30 cellular contexts compared by ENCODE assay signal in genomic region chr1:64616039-64616438, GRCh38.
DNase-seq lines count a peak whose midpoint lies in the region; ATAC-seq and TF ChIP-seq lines count a peak whose summit lies in the region.
"Had no signal": no experiment of that assay in that cellular context is flagged by ENCODE, and none has a peak within 500 bp of the region (broad histone marks: within the 10 kb centered on the region; RNA-seq: fewer than 3 reads in every experiment).

No MANE protein-coding gene starts in this region.

- no peak for TF ChIP-seq CTCF in psoas muscle (IDR thresholded peaks at IDR 0.05)

- H3K4me3 ChIP-seq in psoas muscle = peak overlapping the region; percentile 13
- H3K4me3 ChIP-seq in CD8-positive, alpha-beta memory T cell (ENCODE audit: low read length) = no peak overlapping the region
- H3K4me3 ChIP-seq: breast epithelium, HAP-1, Peyer's patch, SJSA1, suprapubic skin, upper lobe of right lung had no signal

- 21 to 33% (median 28%) methylated on average over 2 of the region's 2 CpGs for WGBS in psoas muscle, 3 donors

- peak overlapping the region; percentile 55 for H3K27ac Mint-ChIP-seq in activated naive CD8-positive, alpha-beta T cell treated with anti-CD3 and anti-CD28 coated beads for 36 hours
- H3K27ac Mint-ChIP-seq in CD8-positive, alpha-beta memory T cell = no peak overlapping the region
- H3K27ac Mint-ChIP-seq: activated naive CD4-positive, alpha-beta T cell treated with anti-CD3 and anti-CD28 coated beads for 36 hours; activated T-helper 1 cell treated with anti-CD3 and anti-CD28 coated beads, Interleukin-12 subunit alpha, Interleukin-12 subunit beta, Interleukin-2, Interleukin-4 antibody, amounts not matched to agents 30 ng/mL and 10 ng/mL and 1 ng/mL, durations not matched to agents 14 hours and 24 hours and 36 hours; mesothelial cell of epicardium; natural killer cell; T-cell had no signal

- H3K27me3 Mint-ChIP-seq in activated naive CD8-positive, alpha-beta T cell treated with anti-CD3 and anti-CD28 coated beads for 36 hours = no peaks in the 10 kb centered on the region
- H3K27me3 Mint-ChIP-seq in CD8-positive, alpha-beta memory T cell = peaks cover 6 to 46% of the 10 kb centered on the region in 2 donors

- no peak overlapping the region for H3K4me3 Mint-ChIP-seq in activated naive CD8-positive, alpha-beta T cell treated with anti-CD3 and anti-CD28 coated beads for 36 hours
- H3K4me3 Mint-ChIP-seq in CD8-positive, alpha-beta memory T cell = no peak overlapping the region
- H3K4me3 Mint-ChIP-seq: activated naive CD4-positive, alpha-beta T cell treated with anti-CD3 and anti-CD28 coated beads for 36 hours; activated T-helper 1 cell treated with anti-CD3 and anti-CD28 coated beads, Interleukin-12 subunit alpha, Interleukin-12 subunit beta, Interleukin-2, Interleukin-4 antibody, amounts not matched to agents 30 ng/mL and 10 ng/mL and 1 ng/mL, durations not matched to agents 14 hours and 24 hours and 36 hours; mesothelial cell of epicardium; natural killer cell; T-cell had no signal

- intact Hi-C loops in psoas muscle (cut with DNase I) = loop anchor here in 1 of 2 donors (5.0 kb wide), 1 partner anchor 144 kb away; the partner anchor contains the start of gene CACHD1

- CTCF ChIA-PET in CD8-positive, alpha-beta memory T cell (lab: Charles Lee) = no interaction called here

- peaks cover 17% of the 10 kb centered on the region for H3K4me1 Mint-ChIP-seq in activated naive CD8-positive, alpha-beta T cell treated with anti-CD3 and anti-CD28 coated beads for 36 hours
- H3K4me1 Mint-ChIP-seq in CD8-positive, alpha-beta memory T cell = no peaks in the 10 kb centered on the region
- H3K4me1 Mint-ChIP-seq: mesothelial cell of epicardium, natural killer cell had no signal

- no peaks in the 10 kb centered on the region for H3K36me3 ChIP-seq in psoas muscle (ENCODE audit: insufficient read depth in 1 of 2, low read depth in 1 of 2)
- no peaks in the 10 kb centered on the region for H3K36me3 ChIP-seq in CD8-positive, alpha-beta memory T cell (ENCODE audit: insufficient read depth, low read length)
- H3K36me3 ChIP-seq: breast epithelium, Peyer's patch, SJSA1, upper lobe of right lung had no signal

- no peaks in the 10 kb centered on the region for H3K9me3 ChIP-seq in psoas muscle
- no peaks in the 10 kb centered on the region for H3K9me3 ChIP-seq in CD8-positive, alpha-beta memory T cell (ENCODE audit: low read length)
- H3K9me3 ChIP-seq: SJSA1, upper lobe of right lung had no signal

- DNase-seq in SIG-M5 treated with dmso at 0.1 percent for 504 hours (lab: John Stamatoyannopoulos, UW; ENCODE audit: unreplicated experiment) (peak; percentile 31), SIG-M5 (lab: John Stamatoyannopoulos, UW) (no peak), MV-4-11 (lab: John Stamatoyannopoulos, UW) (peak; percentile 74), psoas muscle (no peak), AG08395 (ENCODE audit: low spot score) (no peak)
- DNase-seq in activated naive CD8-positive, alpha-beta T cell treated with anti-CD3 and anti-CD28 coated beads for 36 hours = no peak
- DNase-seq in CD8-positive, alpha-beta memory T cell = no peak
- DNase-seq: ACHN; activated CD4-positive, alpha-beta T cell treated with anti-CD3 and anti-CD28 coated beads, Interleukin-2, amount 50 U/mL, for 4 hours; activated CD8-positive, alpha-beta memory T cell treated with anti-CD3 and anti-CD28 coated beads, Interleukin-2, amount 50 U/mL, for 4 hours; activated naive CD4-positive, alpha-beta T cell treated with anti-CD3 and anti-CD28 coated beads for 36 hours; C1 segment of cervical spinal cord; DMS79 treated with DMSO at 0.1 percent for 48 hours; effector CD4-positive, alpha-beta T cell; GF-D8; natural killer cell; Peyer's patch; retina; stimulated activated CD4-positive, alpha-beta T cell treated with anti-CD3 and anti-CD28 coated beads, Interleukin-12 subunit alpha, Interleukin-12 subunit beta, amount 100 ng/mL, for 4 hours; stimulated activated CD4-positive, alpha-beta T cell treated with anti-CD3 and anti-CD28 coated beads, Interleukin-4, amount 100 ng/mL, for 1 hour; T-cell; upper lobe of right lung had no signal

- peak overlapping the region; percentile 82 for H3K27ac ChIP-seq in psoas muscle
- no peak overlapping the region for H3K27ac ChIP-seq in CD8-positive, alpha-beta memory T cell (ENCODE audit: low read depth, low read length)
- H3K27ac ChIP-seq: breast epithelium, epithelial cell of prostate, Peyer's patch, SJSA1, suprapubic skin, upper lobe of right lung had no signal

- peak; percentile 98 to 99 (median 98) for ATAC-seq in psoas muscle
- no peak for ATAC-seq in GM18519 (IDR thresholded peaks at IDR 0.05; ENCODE audit: low FRiP score, unreplicated experiment)
- ATAC-seq: natural killer cell, T-cell, upper lobe of right lung had no signal

- H3K4me1 ChIP-seq in psoas muscle = peaks cover 17% of the 10 kb centered on the region
- H3K4me1 ChIP-seq in CD8-positive, alpha-beta memory T cell (ENCODE audit: insufficient read depth, low read length) = no peaks in the 10 kb centered on the region
- H3K4me1 ChIP-seq: breast epithelium, HAP-1, Peyer's patch, SJSA1, suprapubic skin, upper lobe of right lung had no signal

- peaks cover 3% of the 10 kb centered on the region for H3K9me3 Mint-ChIP-seq in activated naive CD8-positive, alpha-beta T cell treated with anti-CD3 and anti-CD28 coated beads for 36 hours
- H3K9me3 Mint-ChIP-seq in CD8-positive, alpha-beta memory T cell = peaks cover 0 to 6% (median 0%) of the 10 kb centered on the region in 5 donors
- H3K9me3 Mint-ChIP-seq: natural killer cell had no signal

- POLR2A ChIA-PET in CD8-positive, alpha-beta memory T cell (lab: Charles Lee) = no interaction called here

- H3K27me3 ChIP-seq in psoas muscle (ENCODE audit: insufficient read depth in 3 of 3, low read length in 2 of 3) = no peaks in the 10 kb centered on the region
- H3K27me3 ChIP-seq in CD8-positive, alpha-beta memory T cell (ENCODE audit: insufficient read depth, low read length, poor library complexity, severe bottlenecking) = no peaks in the 10 kb centered on the region
- H3K27me3 ChIP-seq: breast epithelium, Peyer's patch, SJSA1, suprapubic skin, upper lobe of right lung had no signal

- peaks cover 15% of the 10 kb centered on the region for H3K36me3 Mint-ChIP-seq in activated naive CD8-positive, alpha-beta T cell treated with anti-CD3 and anti-CD28 coated beads for 36 hours
- no peaks in the 10 kb centered on the region for H3K36me3 Mint-ChIP-seq in CD8-positive, alpha-beta memory T cell
- H3K36me3 Mint-ChIP-seq: natural killer cell, T-cell had no signal

Comparison
In these comparisons a context has a peak if more than half of its experiments do, and no peak if none do; other contexts are left out.
1. DNase-seq: peak in SIG-M5 treated with dmso at 0.1 percent for 504 hours (single experiment) and MV-4-11 (single experiment); none in SIG-M5 (single experiment), activated naive CD8-positive, alpha-beta T cell treated with anti-CD3 and anti-CD28 coated beads for 36 hours (single experiment), psoas muscle (0 of 2), AG08395 (single experiment) and CD8-positive, alpha-beta memory T cell (0 of 5).